Comparison of ENCODE assay signal across 10 cellular contexts in the genomic region with DNA sequence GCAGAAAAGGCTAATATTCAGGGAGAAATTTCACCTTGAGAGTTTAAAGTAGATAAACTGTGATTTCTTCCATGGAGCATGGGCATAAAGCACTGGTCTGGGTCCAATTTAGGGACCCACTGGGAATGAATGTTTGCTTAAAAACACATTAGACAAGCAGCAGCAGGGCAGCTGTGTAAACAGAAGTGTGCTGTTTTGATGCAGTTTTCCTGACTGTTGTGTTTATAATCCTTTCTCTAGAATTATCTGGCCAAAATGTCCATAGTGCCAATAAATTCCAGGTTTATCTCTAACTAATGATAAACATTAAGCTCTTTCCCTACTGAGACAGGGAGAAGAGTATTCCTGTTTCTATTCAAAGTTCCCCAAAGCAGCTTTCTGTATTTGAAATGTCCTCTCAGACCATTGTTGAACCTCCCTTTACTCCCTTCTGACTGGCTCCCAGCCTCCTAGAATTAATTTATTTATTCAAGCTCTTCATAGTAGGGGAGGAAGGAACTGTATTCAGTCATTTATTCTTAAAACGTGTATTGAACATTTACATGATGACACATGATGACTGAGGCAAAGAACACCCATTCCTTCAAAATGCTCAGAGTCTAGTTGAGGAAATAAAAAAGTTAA. TPM values are rescaled to one million over a fixed set of nuclear protein-coding genes. Genes with fewer than 3 reads are reported as not detected.
A peak's percentile ranks its signal among the peaks of the same experiment; 100 is the strongest.
DNase-seq lines count a peak whose midpoint lies in the region; ATAC-seq and TF ChIP-seq lines count a peak whose summit lies in the region.
"Had no signal": no experiment of that assay in that cellular context is flagged by ENCODE, and none has a peak within 500 bp of the region (broad histone marks: within the 10 kb centered on the region; RNA-seq: fewer than 3 reads in every experiment).

No MANE protein-coding gene starts in this region.

- peak overlapping the region; percentile 61 for H3K27ac ChIP-seq in A673 (ENCODE audit: low read depth, low read length, poor library complexity, severe bottlenecking)
- peak overlapping the region; percentile 12 for H3K27ac ChIP-seq in cingulate gyrus (ENCODE audit: low read depth, low read length)
- H3K27ac ChIP-seq in muscle layer of duodenum (ENCODE audit: low read length): peak overlapping the region; percentile 34
- H3K27ac ChIP-seq: cardiac muscle cell had no signal

- DNase-seq in A673 (ENCODE audit: low spot score) (no peak), NCI-H2029 treated with DMSO at 0.1 percent for 48 hours (lab: John Stamatoyannopoulos, UW) (peak; percentile 98), GM19240 (ENCODE audit: insufficient read length, low spot score) (no peak), inferior parietal cortex (ENCODE audit: extremely low spot score) (no peak)
- no peak for DNase-seq in stimulated activated CD4-positive, alpha-beta T cell treated with anti-CD3 and anti-CD28 coated beads, Interleukin-12 subunit alpha, Interleukin-12 subunit beta, amount 100 ng/mL, for 4 hours
- DNase-seq: stimulated activated CD4-positive, alpha-beta T cell treated with anti-CD3 and anti-CD28 coated beads, Interleukin-2, amount 100 ng/mL, for 48 hours had no signal

- H3K4me1 ChIP-seq in A673 (ENCODE audit: insufficient read depth, low read length, poor library complexity, severe bottlenecking): peaks cover 8% of the 10 kb centered on the region
- no peaks in the 10 kb centered on the region for H3K4me1 ChIP-seq in muscle layer of duodenum (ENCODE audit: control insufficient read depth in 1 of 2, insufficient read depth in 2 of 2, low read length in 2 of 2)

- H3K36me3 ChIP-seq in A673 (ENCODE audit: insufficient read depth, low read length, poor library complexity, severe bottlenecking): no peaks in the 10 kb centered on the region
- H3K36me3 ChIP-seq in muscle layer of duodenum (ENCODE audit: control insufficient read depth in 1 of 2, insufficient read depth in 2 of 2, low read length in 2 of 2): no peaks in the 10 kb centered on the region
- H3K36me3 ChIP-seq: cardiac muscle cell had no signal

- CTCF ChIA-PET in A673 (lab: Charles Lee): no interaction called here

- POLR2A ChIA-PET in A673 (lab: Charles Lee; ENCODE audit: low non-redundant PET): no interaction called here

- intact Hi-C loops in A673 (cut with micrococcal nuclease; ENCODE audit: unreplicated experiment): no loop called here

- H3K4me3 ChIP-seq in A673 (ENCODE audit: low read depth, low read length, poor library complexity, severe bottlenecking) (no peak overlapping the region), muscle layer of duodenum (ENCODE audit: low read depth in 1 of 2, low read length in 2 of 2) (no peak overlapping the region)
- H3K4me3 ChIP-seq: cardiac muscle cell had no signal

- no peaks in the 10 kb centered on the region for H3K9me3 ChIP-seq in A673 (ENCODE audit: low read depth, low read length, poor library complexity, severe bottlenecking)
- H3K9me3 ChIP-seq in muscle layer of duodenum (ENCODE audit: control insufficient read depth in 1 of 2, low read length in 2 of 2): no peaks in the 10 kb centered on the region

- no peak for TF ChIP-seq CTCF in A673 (conservative IDR thresholded peaks at IDR 0.05; ENCODE audit: low read depth, low read length)

- no TSS peak for BruUV-seq in A673 (replicated peaks; lab: Mats Ljungman, UMichigan)

- H3K27me3 ChIP-seq in A673 (replicated peaks; ENCODE audit: insufficient read depth, low read depth, low read length, poor library complexity) (no peaks in the 10 kb centered on the region), muscle layer of duodenum (ENCODE audit: low read depth, low read length) (no peaks in the 10 kb centered on the region)
- H3K27me3 ChIP-seq: cardiac muscle cell had no signal

- ATAC-seq in GM21515 (IDR thresholded peaks at IDR 0.05; ENCODE audit: unreplicated experiment): no peak

RNA-seq across cellular contexts. Expression of gene TM4SF18, which starts 7.0 kb away (rescaled TPM):
- total RNA-seq in A673 (2021): 0.37 and 1.5 TPM in 2 replicates

RNA-seq across cellular contexts. Expression of gene TM4SF1, which starts 37.0 kb away (rescaled TPM):
- total RNA-seq in A673 (2021): 0.28 TPM in 1 of 2 replicates, not detected in the other
